ENCODE assay signal across 1 cellular context in the genomic region with DNA sequence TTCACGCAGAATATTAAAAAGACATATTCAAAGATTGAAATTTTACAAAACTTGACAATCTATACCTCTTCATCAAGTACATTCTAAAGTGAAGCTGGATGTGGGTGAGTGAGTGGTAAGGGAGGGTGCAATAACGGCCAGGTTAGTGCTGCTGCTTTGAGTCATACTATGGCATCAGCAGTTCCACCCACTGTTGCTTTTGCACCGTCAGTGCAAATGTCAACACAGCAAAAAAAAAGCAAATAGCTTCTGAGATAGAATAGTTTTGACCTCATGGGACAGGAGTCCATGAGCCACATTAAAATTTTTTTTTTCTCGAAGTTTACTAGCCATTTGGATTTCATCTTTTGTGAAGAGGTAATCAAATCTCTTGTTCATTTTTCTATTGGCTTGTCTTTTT.
TF ChIP-seq lines count a peak whose summit lies in the region.

No MANE protein-coding gene starts in this region.

TF ChIP-seq in SK-N-SH, 30 proteins besides CTCF, POLR2A, EP300 and RAD21 (continued from another document):
- TF ChIP-seq IRF3 (IDR thresholded peaks at IDR 0.05; ENCODE audit: low read depth, low read length) (no peak), NFIC (IDR thresholded peaks at IDR 0.05; ENCODE audit: borderline replicate concordance) (no peak), TCF12 (IDR thresholded peaks at IDR 0.05) (no peak), TAF1 (IDR thresholded peaks at IDR 0.05; ENCODE audit: borderline replicate concordance, low read depth, low read length) (no peak), JUND (IDR thresholded peaks at IDR 0.05) (no peak), USF2 (IDR thresholded peaks at IDR 0.05; ENCODE audit: borderline replicate concordance, low read depth, low read length) (no peak), MEF2A (IDR thresholded peaks at IDR 0.05; ENCODE audit: borderline replicate concordance, low read depth) (no peak)
- TF ChIP-seq, protein P1, sequence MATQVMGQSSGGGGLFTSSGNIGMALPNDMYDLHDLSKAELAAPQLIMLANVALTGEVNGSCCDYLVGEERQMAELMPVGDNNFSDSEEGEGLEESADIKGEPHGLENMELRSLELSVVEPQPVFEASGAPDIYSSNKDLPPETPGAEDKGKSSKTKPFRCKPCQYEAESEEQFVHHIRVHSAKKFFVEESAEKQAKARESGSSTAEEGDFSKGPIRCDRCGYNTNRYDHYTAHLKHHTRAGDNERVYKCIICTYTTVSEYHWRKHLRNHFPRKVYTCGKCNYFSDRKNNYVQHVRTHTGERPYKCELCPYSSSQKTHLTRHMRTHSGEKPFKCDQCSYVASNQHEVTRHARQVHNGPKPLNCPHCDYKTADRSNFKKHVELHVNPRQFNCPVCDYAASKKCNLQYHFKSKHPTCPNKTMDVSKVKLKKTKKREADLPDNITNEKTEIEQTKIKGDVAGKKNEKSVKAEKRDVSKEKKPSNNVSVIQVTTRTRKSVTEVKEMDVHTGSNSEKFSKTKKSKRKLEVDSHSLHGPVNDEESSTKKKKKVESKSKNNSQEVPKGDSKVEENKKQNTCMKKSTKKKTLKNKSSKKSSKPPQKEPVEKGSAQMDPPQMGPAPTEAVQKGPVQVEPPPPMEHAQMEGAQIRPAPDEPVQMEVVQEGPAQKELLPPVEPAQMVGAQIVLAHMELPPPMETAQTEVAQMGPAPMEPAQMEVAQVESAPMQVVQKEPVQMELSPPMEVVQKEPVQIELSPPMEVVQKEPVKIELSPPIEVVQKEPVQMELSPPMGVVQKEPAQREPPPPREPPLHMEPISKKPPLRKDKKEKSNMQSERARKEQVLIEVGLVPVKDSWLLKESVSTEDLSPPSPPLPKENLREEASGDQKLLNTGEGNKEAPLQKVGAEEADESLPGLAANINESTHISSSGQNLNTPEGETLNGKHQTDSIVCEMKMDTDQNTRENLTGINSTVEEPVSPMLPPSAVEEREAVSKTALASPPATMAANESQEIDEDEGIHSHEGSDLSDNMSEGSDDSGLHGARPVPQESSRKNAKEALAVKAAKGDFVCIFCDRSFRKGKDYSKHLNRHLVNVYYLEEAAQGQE (IDR thresholded peaks at IDR 0.05; ENCODE audit: low read depth, low read length), result no peak
